1 cellular context compared by ENCODE assay signal in the genomic region with DNA sequence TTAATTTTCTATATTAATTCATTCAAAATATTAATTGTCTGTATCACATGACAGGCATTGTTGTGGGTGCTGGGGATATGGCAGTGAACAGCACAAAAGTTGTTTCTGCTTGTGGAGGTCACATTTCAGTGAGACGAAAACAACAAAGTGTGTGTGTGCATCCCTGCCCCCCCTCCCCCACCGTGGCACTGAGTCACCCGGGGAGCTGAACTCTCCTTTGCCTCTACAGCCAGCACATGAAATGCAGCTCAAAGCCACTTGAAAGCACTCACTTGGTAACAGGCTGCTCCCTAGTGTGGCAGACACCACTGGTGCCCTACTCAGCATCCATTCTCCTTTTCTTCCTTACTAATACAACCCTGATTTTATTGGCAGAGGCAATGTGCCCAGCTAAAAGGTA.
TF ChIP-seq lines count a peak whose summit lies in the region.

No MANE protein-coding gene starts in this region.

TF ChIP-seq in H1, 55 proteins besides CTCF, POLR2A, EP300 and RAD21:
- TF ChIP-seq, protein P1, sequence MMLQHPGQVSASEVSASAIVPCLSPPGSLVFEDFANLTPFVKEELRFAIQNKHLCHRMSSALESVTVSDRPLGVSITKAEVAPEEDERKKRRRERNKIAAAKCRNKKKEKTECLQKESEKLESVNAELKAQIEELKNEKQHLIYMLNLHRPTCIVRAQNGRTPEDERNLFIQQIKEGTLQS (IDR thresholded peaks at IDR 0.05; ENCODE audit: insufficient read depth, low read depth, low read length) = no peak
- no peak for TF ChIP-seq KDM5A (IDR thresholded peaks at IDR 0.05; ENCODE audit: low read length)
- TF ChIP-seq CHD1 (IDR thresholded peaks at IDR 0.05; ENCODE audit: low read depth, low read length) = no peak
